In the genomic region with DNA sequence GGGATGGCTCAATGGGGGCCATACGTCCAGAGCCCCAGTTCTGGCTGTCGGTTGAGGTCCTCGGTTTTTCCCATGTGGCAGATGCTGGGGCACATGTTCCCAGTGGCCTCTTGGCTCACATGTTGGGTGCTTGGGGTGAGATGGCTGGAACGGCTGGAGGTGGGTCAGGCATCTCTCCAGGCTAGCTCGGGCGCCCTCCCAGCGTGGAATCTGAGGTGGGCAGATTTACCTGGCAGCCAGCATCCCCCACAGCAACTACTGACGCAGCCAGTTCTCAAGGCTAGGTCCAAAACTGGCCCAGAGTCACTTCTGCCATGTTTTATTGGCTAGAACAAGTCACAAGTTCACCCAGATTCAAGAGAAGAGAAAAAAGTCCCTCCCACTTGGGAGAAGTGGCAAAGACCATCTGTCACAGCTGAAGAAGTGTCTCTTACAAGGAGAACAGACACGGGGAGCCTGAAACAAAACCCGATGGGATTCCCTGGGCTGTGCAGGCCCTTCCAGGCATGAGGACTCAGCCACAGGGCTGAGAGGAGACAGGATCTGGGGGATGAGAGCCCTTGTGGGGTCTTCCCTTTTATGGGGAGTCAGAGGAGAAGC, we compare ENCODE assay signal across 25 cellular contexts. TPM values are rescaled to one million over a fixed set of nuclear protein-coding genes. Genes with fewer than 3 reads are reported as not detected.
"Had no signal": no experiment of that assay in that cellular context is flagged by ENCODE, and none has a peak within 500 bp of the region (broad histone marks: within the 10 kb centered on the region; RNA-seq: fewer than 3 reads in every experiment).

No MANE protein-coding gene starts in this region.

- H3K4me1 Mint-ChIP-seq: brain, natural killer cell had no signal

- DNase-seq: activated B cell treated with CpG ODN at 0.5 μM for 24 hours; activated CD4-positive, alpha-beta T cell treated with anti-CD3 and anti-CD28 coated beads for 48 hours; activated CD8-positive, alpha-beta T cell treated with anti-CD3 and anti-CD28 coated beads for 36 hours; activated naive CD4-positive, alpha-beta T cell treated with anti-CD3 and anti-CD28 coated beads for 36 hours; activated T-cell treated with anti-CD3 and anti-CD28 coated beads, Interleukin-2, amount 50 U/mL, for 1 hour; central memory CD4-positive, alpha-beta T cell; foreskin melanocyte; hypothalamus; left colon; lower lobe of right lung; natural killer cell; stimulated activated naive CD4-positive, alpha-beta T cell; thyroid gland had no signal

- H3K27me3 Mint-ChIP-seq: activated B cell treated with CpG ODN at 0.5 μM for 24 hours; activated CD8-positive, alpha-beta T cell treated with anti-CD3 and anti-CD28 coated beads for 36 hours had no signal

- H3K27ac Mint-ChIP-seq: activated B cell treated with CpG ODN at 0.5 μM for 24 hours; activated CD8-positive, alpha-beta T cell treated with anti-CD3 and anti-CD28 coated beads for 36 hours; activated naive CD4-positive, alpha-beta T cell treated with anti-CD3 and anti-CD28 coated beads for 36 hours; activated T-helper 2 cell treated with anti-CD3 and anti-CD28 coated beads, Interferon-gamma antibody, Interleukin-2, Interleukin-4, amounts not matched to agents 10 μg/mL and 5 μg/mL and 100 μg/mL, durations not matched to agents 14 hours and 24 hours and 36 hours; natural killer cell had no signal

- H3K27ac ChIP-seq: lower lobe of right lung, neutrophil, parathyroid adenoma, thyroid gland had no signal

- H3K4me3 Mint-ChIP-seq: activated B cell treated with CpG ODN at 0.5 μM for 24 hours; activated CD8-positive, alpha-beta T cell treated with anti-CD3 and anti-CD28 coated beads for 36 hours; activated naive CD4-positive, alpha-beta T cell treated with anti-CD3 and anti-CD28 coated beads for 36 hours; brain; natural killer cell had no signal

- H3K27me3 ChIP-seq: neutrophil, thyroid gland had no signal

- H3K9me3 Mint-ChIP-seq: activated B cell treated with CpG ODN at 0.5 μM for 24 hours; activated CD8-positive, alpha-beta T cell treated with anti-CD3 and anti-CD28 coated beads for 36 hours; activated naive CD4-positive, alpha-beta T cell treated with anti-CD3 and anti-CD28 coated beads for 36 hours; activated T-helper 2 cell treated with anti-CD3 and anti-CD28 coated beads, Interferon-gamma antibody, Interleukin-2, Interleukin-4, amounts not matched to agents 10 μg/mL and 5 μg/mL and 100 μg/mL, durations not matched to agents 14 hours and 24 hours and 36 hours; brain; natural killer cell had no signal

- FAIRE-seq: colon, TTC549 had no signal

- H3K36me3 Mint-ChIP-seq: brain, natural killer cell had no signal

- H3K36me3 ChIP-seq: neutrophil, thyroid gland had no signal

- H3K9me3 ChIP-seq: lower lobe of right lung, neutrophil, thyroid gland had no signal

- H3K9ac ChIP-seq: parathyroid adenoma had no signal

- ATAC-seq: activated CD8-positive, alpha-beta T cell treated with anti-CD3 and anti-CD28 coated beads for 36 hours; left colon; lower lobe of right lung; natural killer cell; sciatic nerve had no signal

- H2AFZ ChIP-seq: parathyroid adenoma had no signal

- H3K4me3 ChIP-seq: lower lobe of right lung, thyroid gland had no signal

- H3K4me1 ChIP-seq: parathyroid adenoma, thyroid gland had no signal

RNA-seq across cellular contexts. Expression of a gene that starts 15.2 kb away (rescaled TPM):
- total RNA-seq: activated T-helper 2 cell treated with anti-CD3 and anti-CD28 coated beads, Interferon-gamma antibody, Interleukin-2, Interleukin-4, amounts not matched to agents 10 μg/mL and 5 μg/mL and 100 μg/mL, durations not matched to agents 14 hours and 24 hours and 36 hours had no signal

RNA-seq across cellular contexts. Expression of a gene that starts 31.1 kb away (rescaled TPM):
- total RNA-seq: activated B cell treated with CpG ODN at 0.5 μM for 24 hours; activated CD8-positive, alpha-beta T cell treated with anti-CD3 and anti-CD28 coated beads for 36 hours; activated naive CD4-positive, alpha-beta T cell treated with anti-CD3 and anti-CD28 coated beads for 36 hours; activated T-helper 2 cell treated with anti-CD3 and anti-CD28 coated beads, Interferon-gamma antibody, Interleukin-2, Interleukin-4, amounts not matched to agents 10 μg/mL and 5 μg/mL and 100 μg/mL, durations not matched to agents 14 hours and 24 hours and 36 hours; epithelial cell of proximal tubule; fibroblast of lung; mesenteric fat pad; natural killer cell; sciatic nerve; T-helper 2 cell treated with Interferon-gamma antibody and Interleukin-4, amounts not matched to agents 100 ng/mL and 5 ng/mL, for 36 hours; urinary bladder had no signal
- polyA plus RNA-seq: fibroblast of lung, urinary bladder had no signal
